In genomic region chr17:37239690-37240344, GRCh38 we compare ENCODE assay signal across 8 cellular contexts.
DNase-seq lines count a peak whose midpoint lies in the region; ATAC-seq and TF ChIP-seq lines count a peak whose summit lies in the region.

No MANE protein-coding gene starts in this region.

- WGBS in adrenal gland, 4 donors: 32 to 46% (median 41%) methylated on average over 3 of the region's 3 CpGs
- WGBS in urinary bladder: 70% methylated on average over 3 of the region's 3 CpGs

- H3K4me3 Mint-ChIP-seq in CD4-positive, alpha-beta T cell: no peak overlapping the region
- no peak overlapping the region for H3K4me3 Mint-ChIP-seq in immature natural killer cell

- H3K27ac ChIP-seq in CD4-positive, alpha-beta T cell (ENCODE audit: low read depth, low read length): no peak overlapping the region
- peak overlapping the region in 4 of 5 donors; percentile 7 to 70 (median 36) for H3K27ac ChIP-seq in adrenal gland
- peak overlapping the region; percentile 5 for H3K27ac ChIP-seq in urinary bladder (ENCODE audit: low read depth)

- no peaks in the 10 kb centered on the region for H3K9me3 ChIP-seq in CD4-positive, alpha-beta T cell (ENCODE audit: control insufficient read depth, low read length)
- H3K9me3 ChIP-seq in adrenal gland (replicated peaks in 1 of 3): no peaks in the 10 kb centered on the region

- H3K27me3 Mint-ChIP-seq in CD4-positive, alpha-beta T cell: no peaks in the 10 kb centered on the region
- H3K27me3 Mint-ChIP-seq in immature natural killer cell (ENCODE audit: low read depth in 3 of 3): peaks cover 0 to 1% (median 0%) of the 10 kb centered on the region in 3 donors

- H3K4me3 ChIP-seq in adrenal gland: no peak overlapping the region
- no peak overlapping the region for H3K4me3 ChIP-seq in urinary bladder (ENCODE audit: low read depth, low read length)

- TF ChIP-seq CTCF in CD4-positive, alpha-beta T cell (IDR thresholded peaks at IDR 0.05): peak; percentile 63
- TF ChIP-seq CTCF in adrenal gland (IDR thresholded peaks at IDR 0.05): peak; percentile 44 to 77 (median 65)

- H3K36me3 ChIP-seq in adrenal gland (replicated peaks in 1 of 2): peaks cover 0 to 52% of the 10 kb centered on the region in 2 donors
- peaks cover 2% of the 10 kb centered on the region for H3K36me3 ChIP-seq in urinary bladder (ENCODE audit: insufficient read depth)

- peaks cover 12 to 17% of the 10 kb centered on the region in 2 donors for H3K4me1 ChIP-seq in adrenal gland (replicated peaks in 1 of 2)
- no peaks in the 10 kb centered on the region for H3K4me1 ChIP-seq in urinary bladder (ENCODE audit: insufficient read depth)

- no peaks in the 10 kb centered on the region for H3K9me3 Mint-ChIP-seq in CD4-positive, alpha-beta T cell
- H3K9me3 Mint-ChIP-seq in immature natural killer cell: no peaks in the 10 kb centered on the region

- no peak for DNase-seq in CD4-positive, alpha-beta T cell
- DNase-seq in HuH-7 (ENCODE audit: low spot score) (peak; percentile 20), adrenal gland (peak in 3 of 7 donors; percentile 29 to 54 (median 40)), immature natural killer cell (peak; percentile 3 to 11 (median 4)), activated T-cell treated with anti-CD3 and anti-CD28 coated beads for 4 hours (no peak)

- H3K27me3 ChIP-seq in CD4-positive, alpha-beta T cell (ENCODE audit: control insufficient read depth, insufficient read depth, low read length): no peaks in the 10 kb centered on the region
- no peaks in the 10 kb centered on the region for H3K27me3 ChIP-seq in adrenal gland

- H3K4me1 Mint-ChIP-seq in CD4-positive, alpha-beta T cell (ENCODE audit: low read depth): no peaks in the 10 kb centered on the region
- H3K4me1 Mint-ChIP-seq in immature natural killer cell: no peaks in the 10 kb centered on the region

- intact Hi-C loops in CD4-positive, alpha-beta T cell (cut with DNase I, micrococcal nuclease): loop anchor here (1.0 to 10.0 kb wide), 3 partner anchors 195 to 1273 kb away; no protein-coding TSS in a partner anchor
- intact Hi-C loops in adrenal gland (cut with DNase I): loop anchor here in 1 of 2 donors (10.0 kb wide), 1 partner anchor 45 kb away; no protein-coding TSS in a partner anchor

- H3K36me3 Mint-ChIP-seq in CD4-positive, alpha-beta T cell (ENCODE audit: low read depth): peaks cover 64% of the 10 kb centered on the region
- peaks cover 14 to 43% (median 22%) of the 10 kb centered on the region in 3 donors for H3K36me3 Mint-ChIP-seq in immature natural killer cell

- POLR2A ChIA-PET in CD4-positive, alpha-beta T cell (lab: Charles Lee): interaction anchor here (0.6 kb wide), 1 partner anchor 743 kb away, joined by 4 read pairs; no protein-coding TSS in a partner anchor

- ATAC-seq in CD4-positive, alpha-beta T cell (ENCODE audit: poor library complexity): no peak
- ATAC-seq in GM21381 (IDR thresholded peaks at IDR 0.05; ENCODE audit: unreplicated experiment) (no peak), HG02623 (IDR thresholded peaks at IDR 0.05; ENCODE audit: unreplicated experiment) (no peak)

- CTCF ChIA-PET in CD4-positive, alpha-beta T cell (lab: Charles Lee): interaction anchor here (1.0 to 1.6 kb wide), 3 partner anchors 192 to 637 kb away, joined by 3 to 9 read pairs (median 4); partner anchors contain the start of gene MRM1

- H3K27ac Mint-ChIP-seq in CD4-positive, alpha-beta T cell: no peak overlapping the region
- H3K27ac Mint-ChIP-seq in immature natural killer cell: peak overlapping the region in 1 of 6 donors; percentile 34

- TF ChIP-seq POLR2A in adrenal gland (IDR thresholded peaks at IDR 0.05): no peak

Comparison
In these comparisons a context has a peak if more than half of its experiments do, and no peak if none do; other contexts are left out.
1. DNase-seq: peak in HuH-7 (single experiment) and immature natural killer cell (3 of 3); none in CD4-positive, alpha-beta T cell (0 of 10) and activated T-cell treated with anti-CD3 and anti-CD28 coated beads for 4 hours (single experiment).